ENCODE assay signal across 9 cellular contexts in genomic region chr9:121743441-121744001, GRCh38.
DNase-seq lines count a peak whose midpoint lies in the region; ATAC-seq, FAIRE-seq and TF ChIP-seq lines count a peak whose summit lies in the region.
"Had no signal": no experiment of that assay in that cellular context is flagged by ENCODE, and none has a peak within 500 bp of the region (broad histone marks: within the 10 kb centered on the region; RNA-seq: fewer than 3 reads in every experiment).

No MANE protein-coding gene starts in this region.

- no peak overlapping the region for H3K27ac Mint-ChIP-seq in glutamatergic neuron (ENCODE audit: unreplicated experiment)
- H3K27ac Mint-ChIP-seq in activated CD8-positive, alpha-beta T cell treated with anti-CD3 and anti-CD28 coated beads, Interleukin-2, amount 10 ng/mL, durations not matched to agents 7 days and 5 days: no peak overlapping the region
- H3K27ac Mint-ChIP-seq: T-helper 1 cell treated with Interleukin-12 subunit alpha and Interleukin-12 subunit beta and Interleukin-4 antibody, amounts not matched to agents 30 μg/mL and 1 μg/mL, for 36 hours had no signal

- H3K4me1 ChIP-seq in pancreas: peaks cover 14 to 43% (median 14%) of the 10 kb centered on the region in 3 donors

- H3K4me3 ChIP-seq in pancreas: peak overlapping the region; percentile 10 to 52 (median 22)

- DNase-seq in HK-2 (ENCODE audit: unreplicated experiment) (peak; percentile 83), glutamatergic neuron (peak; percentile 91), pancreas (peak; percentile 86 to 95 (median 90)), NK-92 (lab: John Stamatoyannopoulos, UW; ENCODE audit: unreplicated experiment) (no peak)
- no peak for DNase-seq in activated CD8-positive, alpha-beta T cell treated with anti-CD3 and anti-CD28 coated beads, Interleukin-2, amount 10 ng/mL, durations not matched to agents 7 days and 5 days

- H3K4me1 Mint-ChIP-seq in glutamatergic neuron (ENCODE audit: low read depth, unreplicated experiment): peaks cover 33% of the 10 kb centered on the region
- H3K4me1 Mint-ChIP-seq in activated CD8-positive, alpha-beta T cell treated with anti-CD3 and anti-CD28 coated beads, Interleukin-2, amount 10 ng/mL, durations not matched to agents 7 days and 5 days (ENCODE audit: low read depth): peaks cover 24% of the 10 kb centered on the region

- H3K36me3 ChIP-seq in pancreas: no peaks in the 10 kb centered on the region

- ATAC-seq in pancreas (peak; percentile 91 to 97 (median 96)), GM21619 (IDR thresholded peaks at IDR 0.05; ENCODE audit: unreplicated experiment) (no peak), GM19467 (IDR thresholded peaks at IDR 0.05; ENCODE audit: unreplicated experiment) (no peak)
- ATAC-seq in activated CD8-positive, alpha-beta T cell treated with anti-CD3 and anti-CD28 coated beads, Interleukin-2, amount 10 ng/mL, durations not matched to agents 7 days and 5 days: no peak

- WGBS in pancreas, 2 donors: 7 to 9% methylated on average over 15 of the region's 15 CpGs

- peak; percentile 84 for FAIRE-seq in TTC549 (lab: Jason Lieb, UNC)
- peak; percentile 92 for FAIRE-seq in pancreas (lab: Jason Lieb, UNC)

- intact Hi-C loops in pancreas (cut with DNase I): no loop called here

- H3K27ac ChIP-seq in pancreas: peak overlapping the region; percentile 51 to 90 (median 79)

- POLR2A ChIA-PET in activated CD8-positive, alpha-beta T cell treated with anti-CD3 and anti-CD28 coated beads, Interleukin-2, amount 10 ng/mL, durations not matched to agents 7 days and 5 days (lab: Charles Lee): no interaction called here

- H3K27me3 ChIP-seq in pancreas: no peaks in the 10 kb centered on the region

- no peaks in the 10 kb centered on the region for H3K9me3 ChIP-seq in pancreas

- peaks cover 9% of the 10 kb centered on the region for H3K27me3 Mint-ChIP-seq in glutamatergic neuron (ENCODE audit: unreplicated experiment)
- peaks cover 13% of the 10 kb centered on the region for H3K27me3 Mint-ChIP-seq in activated CD8-positive, alpha-beta T cell treated with anti-CD3 and anti-CD28 coated beads, Interleukin-2, amount 10 ng/mL, durations not matched to agents 7 days and 5 days (ENCODE audit: low read depth)

- CTCF ChIA-PET in activated CD8-positive, alpha-beta T cell treated with anti-CD3 and anti-CD28 coated beads, Interleukin-2, amount 10 ng/mL, durations not matched to agents 7 days and 5 days (lab: Charles Lee): interaction anchor here (2.1 to 2.4 kb wide), 2 partner anchors 8 to 56 kb away, joined by 7 to 9 read pairs; no protein-coding TSS in a partner anchor

- TF ChIP-seq CTCF in glutamatergic neuron (IDR thresholded peaks at IDR 0.05; ENCODE audit: partially characterized antibody, unreplicated experiment) (no peak), pancreas (IDR thresholded peaks at IDR 0.05) (peak in 3 of 4 donors; percentile 11 to 28 (median 23))

- no peaks in the 10 kb centered on the region for H3K36me3 Mint-ChIP-seq in glutamatergic neuron (ENCODE audit: unreplicated experiment)
- H3K36me3 Mint-ChIP-seq in activated CD8-positive, alpha-beta T cell treated with anti-CD3 and anti-CD28 coated beads, Interleukin-2, amount 10 ng/mL, durations not matched to agents 7 days and 5 days (ENCODE audit: low read depth): no peaks in the 10 kb centered on the region

- peaks cover 12% of the 10 kb centered on the region for H3K9me3 Mint-ChIP-seq in glutamatergic neuron (ENCODE audit: unreplicated experiment)
- no peaks in the 10 kb centered on the region for H3K9me3 Mint-ChIP-seq in activated CD8-positive, alpha-beta T cell treated with anti-CD3 and anti-CD28 coated beads, Interleukin-2, amount 10 ng/mL, durations not matched to agents 7 days and 5 days (ENCODE audit: insufficient read depth)
- H3K9me3 Mint-ChIP-seq: T-helper 1 cell treated with Interleukin-12 subunit alpha and Interleukin-12 subunit beta and Interleukin-4 antibody, amounts not matched to agents 30 μg/mL and 1 μg/mL, for 36 hours had no signal

- no peak overlapping the region for H3K4me3 Mint-ChIP-seq in glutamatergic neuron (ENCODE audit: unreplicated experiment)
- H3K4me3 Mint-ChIP-seq in activated CD8-positive, alpha-beta T cell treated with anti-CD3 and anti-CD28 coated beads, Interleukin-2, amount 10 ng/mL, durations not matched to agents 7 days and 5 days: no peak overlapping the region
- H3K4me3 Mint-ChIP-seq: T-helper 1 cell treated with Interleukin-12 subunit alpha and Interleukin-12 subunit beta and Interleukin-4 antibody, amounts not matched to agents 30 μg/mL and 1 μg/mL, for 36 hours had no signal

Comparison
In these comparisons a context has a peak if more than half of its experiments do, and no peak if none do; other contexts are left out.
1. DNase-seq: peak in HK-2 (single experiment), glutamatergic neuron (single experiment) and pancreas (6 of 6); none in activated CD8-positive, alpha-beta T cell treated with anti-CD3 and anti-CD28 coated beads, Interleukin-2, amount 10 ng/mL, durations not matched to agents 7 days and 5 days (single experiment) and NK-92 (single experiment).
2. ATAC-seq: peak in pancreas (4 of 4); none in activated CD8-positive, alpha-beta T cell treated with anti-CD3 and anti-CD28 coated beads, Interleukin-2, amount 10 ng/mL, durations not matched to agents 7 days and 5 days (single experiment), GM21619 (single experiment) and GM19467 (single experiment).